Comparison of ENCODE assay signal across 1 cellular context in genomic region chr21:45309069-45309521, GRCh38.
TF ChIP-seq lines count a peak whose summit lies in the region.

No MANE protein-coding gene starts in this region.

TF ChIP-seq in K562, 482 proteins besides CTCF, POLR2A, EP300 and RAD21 (continued from another document and continues in another):
- TF ChIP-seq PREB (CRISPR knock-in tag; IDR thresholded peaks at IDR 0.05) (0 out of 2 replicates have a peak, but pooled peaks have one; percentile 44), CHD7 (IDR thresholded peaks at IDR 0.05; ENCODE audit: low read depth, low read length) (no peak), ZNF696 (CRISPR knock-in tag; conservative IDR thresholded peaks at IDR 0.05) (no peak), CREB1 (IDR thresholded peaks at IDR 0.05) (no peak), CREB1 (CRISPR knock-in tag; IDR thresholded peaks at IDR 0.05) (peak; percentile 34; the same call in 1 of the 2 replicates), MYC (IDR thresholded peaks at IDR 0.05; ENCODE audit: low read depth, low read length) (peak; percentile 56; the same call in 1 of the 2 replicates), MYC (CRISPR knock-in tag; IDR thresholded peaks at IDR 0.05; ENCODE audit: borderline replicate concordance, low read depth) (no peak), ZNF124 (CRISPR knock-in tag; IDR thresholded peaks at IDR 0.05) (no peak), NFATC3 (IDR thresholded peaks at IDR 0.05) (no peak), ZNF583 (CRISPR knock-in tag; IDR thresholded peaks at IDR 0.05) (no peak), CTBP1 (IDR thresholded peaks at IDR 0.05; ENCODE audit: borderline replicate concordance) (peak; percentile 70; the same call in 1 of the 2 replicates), TSC22D4 (tag; IDR thresholded peaks at IDR 0.05) (no peak), ARID4B (CRISPR knock-in tag; IDR thresholded peaks at IDR 0.05) (no peak), JUN (IDR thresholded peaks at IDR 0.05; ENCODE audit: borderline replicate concordance, low read depth, low read length) (peak; percentile 48; the same call in 1 of the 2 replicates), JUN (CRISPR knock-in tag; IDR thresholded peaks at IDR 0.05; ENCODE audit: borderline replicate concordance) (no peak), MTF1 (CRISPR knock-in tag; IDR thresholded peaks at IDR 0.05; ENCODE audit: borderline replicate concordance) (no peak), GABPB1 (CRISPR knock-in tag; IDR thresholded peaks at IDR 0.05) (peak; percentile 50), TFAP4 (CRISPR knock-in tag; IDR thresholded peaks at IDR 0.05; ENCODE audit: borderline replicate concordance) (peak; percentile 59; the same call in 1 of the 2 replicates), RBM34 (IDR thresholded peaks at IDR 0.05; ENCODE audit: borderline replicate concordance, insufficient read depth, low read length) (no peak), ARID1B (IDR thresholded peaks at IDR 0.05) (peak; percentile 50), SMC3 (conservative IDR thresholded peaks at IDR 0.05; ENCODE audit: insufficient read depth, low read depth, low read length) (peak; percentile 68), MAZ (CRISPR knock-in tag; conservative IDR thresholded peaks at IDR 0.05 in 1 of 2, IDR thresholded peaks at IDR 0.05 in 1 of 2) (peak; percentile 26 to 57; a peak in 1 of 4 replicates), RBBP5 (IDR thresholded peaks at IDR 0.05; ENCODE audit: borderline replicate concordance, insufficient read depth, low read length, poor library complexity, severe bottlenecking) (peak; percentile 18), SMARCE1 (IDR thresholded peaks at IDR 0.05) (peak; percentile 60), RB1 (IDR thresholded peaks at IDR 0.05; ENCODE audit: low read depth) (peak; percentile 68; the same call in 1 of the 2 replicates), PRPF4 (IDR thresholded peaks at IDR 0.05; ENCODE audit: insufficient read depth, low read depth, low read length, poor library complexity, severe bottlenecking) (no peak), FOSL1 (tag; conservative IDR thresholded peaks at IDR 0.05) (peak; percentile 88), GTF2B (IDR thresholded peaks at IDR 0.05; ENCODE audit: extremely low read depth, insufficient read length) (no peak), FOS (IDR thresholded peaks at IDR 0.05; ENCODE audit: extremely low read depth, insufficient read length) (no peak), U2AF2 (optimal IDR thresholded peaks at IDR 0.05; ENCODE audit: low read depth, low read length) (no peak), MBD2 (IDR thresholded peaks at IDR 0.05; ENCODE audit: borderline replicate concordance, low read depth) (no peak), MAFG (tag; conservative IDR thresholded peaks at IDR 0.05) (peak; percentile 37; the same call in 1 of the 2 replicates), ID3 (CRISPR knock-in tag; IDR thresholded peaks at IDR 0.05) (no peak), ID3 (tag; IDR thresholded peaks at IDR 0.05) (no peak), HCFC1 (IDR thresholded peaks at IDR 0.05; ENCODE audit: low read depth, low read length) (no peak), MTA1 (IDR thresholded peaks at IDR 0.05; ENCODE audit: borderline replicate concordance) (no peak), MITF (IDR thresholded peaks at IDR 0.05) (no peak), POLR3G (IDR thresholded peaks at IDR 0.05; ENCODE audit: extremely low read depth, insufficient read length, insufficient replicate concordance) (no peak), TCFL5 (CRISPR knock-in tag; conservative IDR thresholded peaks at IDR 0.05) (no peak), ZNF347 (CRISPR knock-in tag; IDR thresholded peaks at IDR 0.05; ENCODE audit: low read depth) (no peak), ZNF282 (CRISPR knock-in tag; IDR thresholded peaks at IDR 0.05) (no peak), JUND (IDR thresholded peaks at IDR 0.05; ENCODE audit: borderline replicate concordance, low read depth, low read length) (peak; percentile 38), JUND (tag; IDR thresholded peaks at IDR 0.05; ENCODE audit: borderline replicate concordance, low read depth, low read length) (peak; percentile 73; the same call in 1 of the 3 replicates), ZNF146 (CRISPR knock-in tag; IDR thresholded peaks at IDR 0.05; ENCODE audit: unreplicated experiment) (no peak), GABPA (tag; conservative IDR thresholded peaks at IDR 0.05; ENCODE audit: low read depth) (no peak), KLF16 (IDR thresholded peaks at IDR 0.05) (peak; percentile 37; the same call in 1 of the 2 replicates)
